ENCODE assay signal across 31 cellular contexts in the genomic region with DNA sequence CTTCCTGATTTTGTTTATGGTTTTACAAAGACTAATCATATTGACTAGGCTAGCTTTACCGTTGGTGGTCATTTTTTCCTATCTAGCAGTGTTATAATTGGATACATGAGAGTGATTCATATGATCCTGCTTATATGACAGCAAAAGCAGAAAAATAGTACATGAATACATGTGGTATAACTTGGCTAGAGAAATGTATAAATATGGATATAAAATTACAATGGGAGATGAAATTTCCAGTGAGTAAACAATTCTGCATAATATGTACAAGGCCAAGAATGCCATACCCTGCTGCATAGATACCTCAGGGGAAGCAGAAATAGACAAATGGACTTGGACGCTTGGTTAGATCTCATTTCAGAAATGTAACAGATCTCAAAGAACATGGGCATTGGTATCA.
DNase-seq lines count a peak whose midpoint lies in the region; ATAC-seq and TF ChIP-seq lines count a peak whose summit lies in the region.
"Had no signal": no experiment of that assay in that cellular context is flagged by ENCODE, and none has a peak within 500 bp of the region (broad histone marks: within the 10 kb centered on the region; RNA-seq: fewer than 3 reads in every experiment).

No MANE protein-coding gene starts in this region.

- peaks cover 17% of the 10 kb centered on the region for H3K9me3 ChIP-seq in adipocyte (ENCODE audit: control insufficient read depth, low read length)
- H3K9me3 ChIP-seq: A549, BE2C, Caco-2 had no signal

- no peak for TF ChIP-seq POLR2A in erythroblast (IDR thresholded peaks at IDR 0.05; ENCODE audit: low read length)

- ATAC-seq in foreskin keratinocyte = no peak
- ATAC-seq: A549; CD8-positive, alpha-beta T cell had no signal

- DNase-seq in adipocyte (ENCODE audit: low read depth) (peak; percentile 10), fibroblast of gingiva (ENCODE audit: low read depth) (peak; percentile 88), fibroblast of peridontal ligament (ENCODE audit: extremely low read depth) (peak; percentile 73), erythroblast (lab: John Stamatoyannopoulos, UW) (no peak), foreskin keratinocyte (no peak), NCI-H2196 (lab: John Stamatoyannopoulos, UW; ENCODE audit: unreplicated experiment) (no peak)
- DNase-seq: 8988T; ACHN; AML-193; BE2C; C1 segment of cervical spinal cord; Caco-2; Calu3; CD4-positive, alpha-beta memory T cell; CD4-positive, alpha-beta T cell; CD4-positive, CD25-positive, alpha-beta regulatory T cell; CD8-positive, alpha-beta memory T cell; CD8-positive, alpha-beta T cell; COR-L47; DMS 273 treated with DMSO at 0.1 percent for 48 hours; DMS153; DMS53; DMS79; DMS79 treated with DMSO at 0.1 percent for 48 hours; DND-41; EL had no signal

- peaks cover 28% of the 10 kb centered on the region for H3K4me1 ChIP-seq in adipocyte (ENCODE audit: control insufficient read depth, insufficient read depth, low read length)
- H3K4me1 ChIP-seq in foreskin keratinocyte = no peaks in the 10 kb centered on the region
- H3K4me1 ChIP-seq: A549, BE2C, BLaER1, Caco-2 had no signal

- no peaks in the 10 kb centered on the region for H3K27me3 ChIP-seq in adipocyte (replicated peaks; ENCODE audit: control insufficient read depth, insufficient read depth, low read length)
- no peaks in the 10 kb centered on the region for H3K27me3 ChIP-seq in foreskin keratinocyte
- H3K27me3 ChIP-seq: BE2C; BLaER1; BLaER1 treated with 17β-estradiol and CSF1 and Interleukin-3, amounts not matched to agents 10 nM and 100 nM had no signal

- H3K4me3 ChIP-seq in adipocyte (ENCODE audit: low read length) = no peak overlapping the region
- H3K4me3 ChIP-seq: A549; BLaER1; BLaER1 treated with 17β-estradiol and CSF1 and Interleukin-3, amounts not matched to agents 10 nM and 100 nM had no signal

- no peak overlapping the region for H3K9ac ChIP-seq in adipocyte (ENCODE audit: low read length)
- H3K9ac ChIP-seq: BLaER1; BLaER1 treated with 17β-estradiol and CSF1 and Interleukin-3, amounts not matched to agents 10 nM and 100 nM had no signal

- no peaks in the 10 kb centered on the region for H3K36me3 ChIP-seq in adipocyte (ENCODE audit: control insufficient read depth, insufficient read depth, low read length, severe bottlenecking)
- H3K36me3 ChIP-seq: BE2C; BLaER1; BLaER1 treated with 17β-estradiol and CSF1 and Interleukin-3, amounts not matched to agents 10 nM and 100 nM had no signal

- H3K27ac ChIP-seq in foreskin keratinocyte = no peak overlapping the region
- H3K27ac ChIP-seq: 22Rv1; A549; BLaER1; BLaER1 treated with 17β-estradiol and CSF1 and Interleukin-3, amounts not matched to agents 10 nM and 100 nM; C4-2B had no signal

- no peak for TF ChIP-seq CTCF in foreskin keratinocyte (conservative IDR thresholded peaks at IDR 0.05)

Comparison
In these comparisons a context has a peak if more than half of its experiments do, and no peak if none do; other contexts are left out.
1. DNase-seq: peak in adipocyte (single experiment), fibroblast of gingiva (single experiment) and fibroblast of peridontal ligament (single experiment); none in erythroblast (0 of 2), foreskin keratinocyte (0 of 2) and NCI-H2196 (single experiment).